ENCODE assay signal across 13 cellular contexts in genomic region chr2:212752730-212753351, GRCh38.
DNase-seq lines count a peak whose midpoint lies in the region; ATAC-seq and TF ChIP-seq lines count a peak whose summit lies in the region.
"Had no signal": no experiment of that assay in that cellular context is flagged by ENCODE, and none has a peak within 500 bp of the region (broad histone marks: within the 10 kb centered on the region; RNA-seq: fewer than 3 reads in every experiment).

No MANE protein-coding gene starts in this region.

- H3K36me3 Mint-ChIP-seq in WTC11, result peaks cover 50% of the 10 kb centered on the region

- H2BK5ac ChIP-seq in mesendoderm (ENCODE audit: low read length), result no peak overlapping the region

- no peak for TF ChIP-seq CTCF in WTC11 (IDR thresholded peaks at IDR 0.05)

- POLR2A ChIA-PET in WTC11 (lab: Charles Lee), result no interaction called here

- WGBS in mesendoderm (ENCODE audit: extremely low coverage, insufficient coverage, low lambda C conversion rate), result no CpG with 5 or more reads among the region's 2 CpGs

- no peak overlapping the region for H3K23ac ChIP-seq in mesendoderm (ENCODE audit: low read length)

- H3K4me1 Mint-ChIP-seq in WTC11, result peaks cover 20% of the 10 kb centered on the region
- H3K4me1 Mint-ChIP-seq: CD4-positive, CD25-positive, alpha-beta regulatory T cell had no signal

- H3K9ac ChIP-seq in mesendoderm (ENCODE audit: low read length), result no peak overlapping the region
- H3K9ac ChIP-seq: BLaER1 treated with 17β-estradiol and CSF1 and Interleukin-3, amounts not matched to agents 10 nM and 100 nM had no signal

- no peaks in the 10 kb centered on the region for H3K79me1 ChIP-seq in mesendoderm (ENCODE audit: low read length)

- no peak overlapping the region for H4K8ac ChIP-seq in mesendoderm (ENCODE audit: low read depth, low read length)

- DNase-seq in H7, result peak; percentile 25
- peak; percentile 18 for DNase-seq in WTC11 (ENCODE audit: low spot score)
- peak; percentile 35 for DNase-seq in iPS DF 19.7 (ENCODE audit: low read depth, low spot score)
- peak; percentile 49 for DNase-seq in mesendoderm
- DNase-seq in NCI-H2029 (lab: John Stamatoyannopoulos, UW), result no peak
- no peak for DNase-seq in NCI-H187 treated with DMSO at 0.1 percent for 48 hours (lab: John Stamatoyannopoulos, UW)
- DNase-seq in activated effector memory CD4-positive, alpha-beta T cell treated with anti-CD3 and anti-CD28 coated beads, Interleukin-2, amount 50 U/mL, for 16 hours, result no peak
- no peak for DNase-seq in germinal center (ENCODE audit: low spot score)
- DNase-seq: ACHN; CD4-positive, CD25-positive, alpha-beta regulatory T cell; GOT3 had no signal

- H3K27ac ChIP-seq in mesendoderm (ENCODE audit: low read depth, low read length), result no peak overlapping the region
- H3K27ac ChIP-seq: BLaER1 treated with 17β-estradiol and CSF1 and Interleukin-3, amounts not matched to agents 10 nM and 100 nM had no signal

- no peak overlapping the region for H3K18ac ChIP-seq in mesendoderm (ENCODE audit: low read length)

- no peaks in the 10 kb centered on the region for H3K4me1 ChIP-seq in mesendoderm (ENCODE audit: control insufficient read depth, low read depth, low read length)
- H3K4me1 ChIP-seq: BLaER1 treated with 17β-estradiol and CSF1 and Interleukin-3, amounts not matched to agents 10 nM and 100 nM had no signal

- H3K79me2 ChIP-seq in mesendoderm (ENCODE audit: control insufficient read depth, insufficient read depth, low read length), result no peaks in the 10 kb centered on the region

- H3K4ac ChIP-seq in mesendoderm (ENCODE audit: low read depth, low read length), result no peak overlapping the region

- H3K56ac ChIP-seq in mesendoderm (ENCODE audit: low read length), result no peak overlapping the region

- CTCF ChIA-PET in WTC11 (lab: Charles Lee), result no interaction called here

- H3K4me3 ChIP-seq in H7 (ENCODE audit: insufficient read depth, low read depth, low read length), result no peak overlapping the region
- H3K4me3 ChIP-seq in mesendoderm (ENCODE audit: low read length), result no peak overlapping the region
- H3K4me3 ChIP-seq: BLaER1 treated with 17β-estradiol and CSF1 and Interleukin-3, amounts not matched to agents 10 nM and 100 nM; K562 had no signal

- peak overlapping the region; percentile 70 for H3K27ac Mint-ChIP-seq in WTC11
- H3K27ac Mint-ChIP-seq: CD4-positive, CD25-positive, alpha-beta regulatory T cell had no signal

- H2BK15ac ChIP-seq in mesendoderm (replicated peaks; ENCODE audit: low read depth), result no peak overlapping the region

- no peak overlapping the region for H2AK5ac ChIP-seq in mesendoderm (ENCODE audit: low read length)

- peaks cover 6% of the 10 kb centered on the region; the same call in 1 of the 2 replicates for H3K27me3 Mint-ChIP-seq in WTC11 (ENCODE audit: low read depth)
- H3K27me3 Mint-ChIP-seq: CD4-positive, CD25-positive, alpha-beta regulatory T cell had no signal

- H2BK120ac ChIP-seq in mesendoderm (ENCODE audit: low read depth, low read length), result no peak overlapping the region

- H3K4me3 Mint-ChIP-seq in WTC11, result no peak overlapping the region
- H3K4me3 Mint-ChIP-seq: CD4-positive, CD25-positive, alpha-beta regulatory T cell had no signal

- peaks cover 53% of the 10 kb centered on the region for H3K9me3 Mint-ChIP-seq in WTC11

- no peaks in the 10 kb centered on the region for H3K27me3 ChIP-seq in H7 (ENCODE audit: control insufficient read depth, insufficient read depth, low read length)
- no peaks in the 10 kb centered on the region for H3K27me3 ChIP-seq in mesendoderm (ENCODE audit: insufficient read depth, low read length, poor library complexity)
- H3K27me3 ChIP-seq: BLaER1 treated with 17β-estradiol and CSF1 and Interleukin-3, amounts not matched to agents 10 nM and 100 nM had no signal

- no peak overlapping the region for H4K5ac ChIP-seq in mesendoderm (ENCODE audit: low read length)

- ATAC-seq in WTC11, result peak; percentile 100
- ATAC-seq: K562 had no signal

- no peaks in the 10 kb centered on the region for H3K36me3 ChIP-seq in H7 (replicated peaks; ENCODE audit: control insufficient read depth, insufficient read depth, low read length)
- H3K36me3 ChIP-seq in mesendoderm (ENCODE audit: control insufficient read depth, insufficient read depth, low read length), result no peaks in the 10 kb centered on the region
- H3K36me3 ChIP-seq: BLaER1 treated with 17β-estradiol and CSF1 and Interleukin-3, amounts not matched to agents 10 nM and 100 nM had no signal

- no peak overlapping the region for H3K4me2 ChIP-seq in mesendoderm (ENCODE audit: low read length)
- H3K4me2 ChIP-seq: BLaER1 treated with 17β-estradiol and CSF1 and Interleukin-3, amounts not matched to agents 10 nM and 100 nM had no signal

TF ChIP-seq in WTC11, 78 proteins besides CTCF, POLR2A, EP300 and RAD21 (continues in another document):
- TF ChIP-seq GRHL2 (CRISPR knock-in tag; IDR thresholded peaks at IDR 0.05; ENCODE audit: insufficient replicate concordance, severe bottlenecking) (no peak), SMAD3 (CRISPR knock-in tag; IDR thresholded peaks at IDR 0.05; ENCODE audit: borderline replicate concordance) (no peak), CDX4 (CRISPR knock-in tag; IDR thresholded peaks at IDR 0.05; ENCODE audit: borderline replicate concordance) (no peak), ATF3 (CRISPR knock-in tag; conservative IDR thresholded peaks at IDR 0.05) (no peak), E2F4 (CRISPR knock-in tag; IDR thresholded peaks at IDR 0.05; ENCODE audit: borderline replicate concordance, low read depth) (no peak), MLX (CRISPR knock-in tag; IDR thresholded peaks at IDR 0.05) (no peak)
- TF ChIP-seq, protein P1, sequence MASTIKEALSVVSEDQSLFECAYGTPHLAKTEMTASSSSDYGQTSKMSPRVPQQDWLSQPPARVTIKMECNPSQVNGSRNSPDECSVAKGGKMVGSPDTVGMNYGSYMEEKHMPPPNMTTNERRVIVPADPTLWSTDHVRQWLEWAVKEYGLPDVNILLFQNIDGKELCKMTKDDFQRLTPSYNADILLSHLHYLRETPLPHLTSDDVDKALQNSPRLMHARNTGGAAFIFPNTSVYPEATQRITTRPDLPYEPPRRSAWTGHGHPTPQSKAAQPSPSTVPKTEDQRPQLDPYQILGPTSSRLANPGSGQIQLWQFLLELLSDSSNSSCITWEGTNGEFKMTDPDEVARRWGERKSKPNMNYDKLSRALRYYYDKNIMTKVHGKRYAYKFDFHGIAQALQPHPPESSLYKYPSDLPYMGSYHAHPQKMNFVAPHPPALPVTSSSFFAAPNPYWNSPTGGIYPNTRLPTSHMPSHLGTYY (CRISPR knock-in tag; IDR thresholded peaks at IDR 0.05), result no peak
- TF ChIP-seq, protein P2, sequence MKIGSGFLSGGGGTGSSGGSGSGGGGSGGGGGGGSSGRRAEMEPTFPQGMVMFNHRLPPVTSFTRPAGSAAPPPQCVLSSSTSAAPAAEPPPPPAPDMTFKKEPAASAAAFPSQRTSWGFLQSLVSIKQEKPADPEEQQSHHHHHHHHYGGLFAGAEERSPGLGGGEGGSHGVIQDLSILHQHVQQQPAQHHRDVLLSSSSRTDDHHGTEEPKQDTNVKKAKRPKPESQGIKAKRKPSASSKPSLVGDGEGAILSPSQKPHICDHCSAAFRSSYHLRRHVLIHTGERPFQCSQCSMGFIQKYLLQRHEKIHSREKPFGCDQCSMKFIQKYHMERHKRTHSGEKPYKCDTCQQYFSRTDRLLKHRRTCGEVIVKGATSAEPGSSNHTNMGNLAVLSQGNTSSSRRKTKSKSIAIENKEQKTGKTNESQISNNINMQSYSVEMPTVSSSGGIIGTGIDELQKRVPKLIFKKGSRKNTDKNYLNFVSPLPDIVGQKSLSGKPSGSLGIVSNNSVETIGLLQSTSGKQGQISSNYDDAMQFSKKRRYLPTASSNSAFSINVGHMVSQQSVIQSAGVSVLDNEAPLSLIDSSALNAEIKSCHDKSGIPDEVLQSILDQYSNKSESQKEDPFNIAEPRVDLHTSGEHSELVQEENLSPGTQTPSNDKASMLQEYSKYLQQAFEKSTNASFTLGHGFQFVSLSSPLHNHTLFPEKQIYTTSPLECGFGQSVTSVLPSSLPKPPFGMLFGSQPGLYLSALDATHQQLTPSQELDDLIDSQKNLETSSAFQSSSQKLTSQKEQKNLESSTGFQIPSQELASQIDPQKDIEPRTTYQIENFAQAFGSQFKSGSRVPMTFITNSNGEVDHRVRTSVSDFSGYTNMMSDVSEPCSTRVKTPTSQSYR (CRISPR knock-in tag; IDR thresholded peaks at IDR 0.05), result no peak
- TF ChIP-seq, protein P3, sequence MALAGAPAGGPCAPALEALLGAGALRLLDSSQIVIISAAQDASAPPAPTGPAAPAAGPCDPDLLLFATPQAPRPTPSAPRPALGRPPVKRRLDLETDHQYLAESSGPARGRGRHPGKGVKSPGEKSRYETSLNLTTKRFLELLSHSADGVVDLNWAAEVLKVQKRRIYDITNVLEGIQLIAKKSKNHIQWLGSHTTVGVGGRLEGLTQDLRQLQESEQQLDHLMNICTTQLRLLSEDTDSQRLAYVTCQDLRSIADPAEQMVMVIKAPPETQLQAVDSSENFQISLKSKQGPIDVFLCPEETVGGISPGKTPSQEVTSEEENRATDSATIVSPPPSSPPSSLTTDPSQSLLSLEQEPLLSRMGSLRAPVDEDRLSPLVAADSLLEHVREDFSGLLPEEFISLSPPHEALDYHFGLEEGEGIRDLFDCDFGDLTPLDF (CRISPR knock-in tag; IDR thresholded peaks at IDR 0.05), result no peak

Comparison
In these comparisons a context has a peak if more than half of its experiments do, and no peak if none do; other contexts are left out.
1. DNase-seq: peak in H7 (single experiment), WTC11 (single experiment), iPS DF 19.7 (single experiment) and mesendoderm (single experiment); none in NCI-H2029 (single experiment), NCI-H187 treated with DMSO at 0.1 percent for 48 hours (single experiment), activated effector memory CD4-positive, alpha-beta T cell treated with anti-CD3 and anti-CD28 coated beads, Interleukin-2, amount 50 U/mL, for 16 hours (single experiment) and germinal center (single experiment).